ENCODE assay signal across 15 cellular contexts in the genomic region with DNA sequence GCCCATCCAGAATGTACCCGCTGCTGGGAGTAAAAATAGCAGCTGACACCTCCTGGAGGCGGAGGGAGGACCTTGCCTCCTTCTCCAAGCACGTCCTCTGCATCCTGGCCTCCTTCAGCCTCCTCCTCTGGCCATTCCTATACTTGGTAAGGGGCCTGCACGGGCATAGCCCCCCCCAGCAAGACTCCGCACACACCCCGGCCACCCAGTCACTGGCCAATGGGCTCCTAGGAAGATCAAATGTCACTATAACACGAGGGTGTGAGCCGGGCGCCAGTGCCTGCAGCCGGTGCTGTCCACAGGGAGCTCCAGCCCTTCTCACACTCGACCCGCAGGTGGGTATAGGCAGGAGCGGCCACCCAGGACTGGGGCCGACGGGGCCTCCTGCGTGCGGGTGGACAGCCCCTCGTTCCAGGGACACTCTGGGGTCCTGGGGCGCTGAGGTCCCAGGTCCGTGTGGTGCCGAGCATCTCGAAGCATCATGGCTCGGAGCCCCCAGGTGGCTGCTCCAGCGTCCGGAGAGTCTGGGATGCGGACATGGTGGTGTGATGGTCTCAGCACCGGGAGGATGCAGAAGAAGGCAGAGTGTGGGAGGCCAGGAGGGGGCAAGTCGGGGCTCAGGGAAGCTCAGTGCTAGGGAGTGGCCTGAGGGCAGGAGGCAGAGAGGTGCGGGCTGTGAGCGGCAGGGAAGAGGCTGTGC. TPM values are rescaled to one million over a fixed set of nuclear protein-coding genes. Genes with fewer than 3 reads are reported as not detected.
DNase-seq lines count a peak whose midpoint lies in the region; ATAC-seq and TF ChIP-seq lines count a peak whose summit lies in the region.
"Had no signal": no experiment of that assay in that cellular context is flagged by ENCODE, and none has a peak within 500 bp of the region (broad histone marks: within the 10 kb centered on the region; RNA-seq: fewer than 3 reads in every experiment).

A gene (plus strand): TSS at position 276 of the 700 bp plus-strand sequence. CDS start 3,172 bp downstream, outside the sequence.

- H3K9ac ChIP-seq in Karpas-422 (ENCODE audit: low read length): no peak within 1 kb of the TSS

- CTCF ChIA-PET in RWPE1 (lab: Yijun Ruan, JAX): interaction anchor here (0.6 to 1.7 kb wide), 4 partner anchors 16 to 345 kb away, joined by 4 to 25 read pairs (median 5); no protein-coding TSS in a partner anchor

- H3K79me2 ChIP-seq in Karpas-422 (ENCODE audit: low read length): no peaks in the 10 kb centered on the region

- no peak within 1 kb of the TSS for H3K4me2 ChIP-seq in Karpas-422 (ENCODE audit: low read depth, low read length, poor library complexity, severe bottlenecking)

- H3K27me3 ChIP-seq in right atrium auricular region (no peaks in the 10 kb centered on the region), gastrocnemius medialis (no peaks in the 10 kb centered on the region), Karpas-422 (ENCODE audit: low read length) (no peaks in the 10 kb centered on the region)
- H3K27me3 ChIP-seq: dorsolateral prefrontal cortex, MG63, sigmoid colon had no signal

- peak; percentile 47 to 83 for TF ChIP-seq POLR2A in gastrocnemius medialis (IDR thresholded peaks at IDR 0.05)

- H3K9me3 ChIP-seq in right atrium auricular region (no peaks in the 10 kb centered on the region), gastrocnemius medialis (no peaks in the 10 kb centered on the region), Karpas-422 (ENCODE audit: low read length) (no peaks in the 10 kb centered on the region)
- H3K9me3 ChIP-seq: MG63, sigmoid colon, stomach had no signal

- TF ChIP-seq CTCF in RWPE1 (conservative IDR thresholded peaks at IDR 0.05; ENCODE audit: low read depth) (no peak), right atrium auricular region (IDR thresholded peaks at IDR 0.05) (no peak), gastrocnemius medialis (IDR thresholded peaks at IDR 0.05 in 4 of 5, conservative IDR thresholded peaks at IDR 0.05 in 1 of 5) (peak in 1 of 5 experiments; percentile 23)

- in situ Hi-C loops in gastrocnemius medialis (cut with MboI; ENCODE audit: low sequenced_read_pairs in 4 of 4): no loop called here

- intact Hi-C loops in gastrocnemius medialis (cut with DNase I; ENCODE audit: low total_unique reads): loop anchor here (2.0 kb wide), 1 partner anchor 81 kb away; a partner anchor contains a TSS

- H4K20me1 ChIP-seq in Karpas-422 (ENCODE audit: insufficient read depth, low read depth, low read length): no peaks in the 10 kb centered on the region

- POLR2A ChIA-PET in RWPE1 (lab: Yijun Ruan, JAX; ENCODE audit: low non-redundant PET): no interaction called here

- DNase-seq in GM03348 (ENCODE audit: low spot score) (peak; percentile 23), RWPE1 (ENCODE audit: low spot score) (no peak), right atrium auricular region (ENCODE audit: low spot score) (no peak), gastrocnemius medialis (peak; percentile 72 to 90), Karpas-422 (no peak), NCI-H2081 (lab: John Stamatoyannopoulos, UW) (no peak)
- DNase-seq in activated CD4-positive, alpha-beta T cell treated with anti-CD3 and anti-CD28 coated beads for 48 hours: no peak
- DNase-seq: anterior cingulate cortex; CD8-positive, alpha-beta memory T cell; dorsolateral prefrontal cortex; GDM1; MG63; sigmoid colon; stomach had no signal

- ATAC-seq in gastrocnemius medialis (peak; percentile 59 to 69), HG02798 (IDR thresholded peaks at IDR 0.05; ENCODE audit: poor library complexity, unreplicated experiment) (no peak)

- H3K4me1 ChIP-seq in right atrium auricular region (peaks cover 0 to 59% of the 10 kb centered on the region in 2 donors), gastrocnemius medialis (peaks cover 58 to 79% of the 10 kb centered on the region in 2 donors), Karpas-422 (ENCODE audit: low read length) (no peaks in the 10 kb centered on the region)
- H3K4me1 ChIP-seq: sigmoid colon had no signal

- H3K4me3 ChIP-seq in right atrium auricular region (peak within 1 kb of the TSS in 1 of 2 donors; percentile 4), gastrocnemius medialis (peak within 1 kb of the TSS in 3 of 4 donors; percentile 42 to 56 (median 53)), Karpas-422 (ENCODE audit: low read length) (no peak within 1 kb of the TSS)
- H3K4me3 ChIP-seq: dorsolateral prefrontal cortex, MG63, sigmoid colon, stomach had no signal

- H3K36me3 ChIP-seq in right atrium auricular region (no peaks in the 10 kb centered on the region), gastrocnemius medialis (no peaks in the 10 kb centered on the region), Karpas-422 (ENCODE audit: insufficient read depth, low read length) (no peaks in the 10 kb centered on the region)
- H3K36me3 ChIP-seq: MG63, sigmoid colon, stomach had no signal

- no peaks in the 10 kb centered on the region for H3K9me2 ChIP-seq in Karpas-422 (replicated peaks; ENCODE audit: insufficient read depth, low read length)

- peak within 1 kb of the TSS; percentile 76 for H3K27ac ChIP-seq in RWPE1
- peak within 1 kb of the TSS; percentile 68 to 77 for H3K27ac ChIP-seq in right atrium auricular region
- peak within 1 kb of the TSS; percentile 88 to 99 (median 93) for H3K27ac ChIP-seq in gastrocnemius medialis
- H3K27ac ChIP-seq in Karpas-422 (ENCODE audit: low read length): no peak within 1 kb of the TSS
- H3K27ac ChIP-seq: dorsolateral prefrontal cortex had no signal

- no peak within 1 kb of the TSS for H2AFZ ChIP-seq in Karpas-422 (ENCODE audit: low read length)

RNA-seq across cellular contexts. Expression of the gene that starts here (rescaled TPM):
- total RNA-seq in right atrium auricular region: 10 to 100 TPM; 12.8 to 16.4 TPM
- total RNA-seq in gastrocnemius medialis: 1,000 to 10,000 TPM; 1,260 to 3,441 (median 1,835) TPM
- 0.25 TPM in 1 of 2 replicates, not detected in the other for total RNA-seq in Karpas-422 (2014; rRNA removed; shearing (Covaris generic); ENCODE audit: low replicate concordance)

Comparison
In these comparisons a context has a peak if more than half of its experiments do, and no peak if none do; other contexts are left out.
1. RNA of the gene that starts here (total RNA-seq): 1,260 to 3,441 TPM in gastrocnemius medialis; 12.8 to 16.4 TPM in right atrium auricular region and 0.25 TPM in Karpas-422; every median in the first group is over 10 times any median in the second.
2. DNase-seq: peak in GM03348 (single experiment) and gastrocnemius medialis (2 of 2); none in RWPE1 (single experiment), right atrium auricular region (single experiment), Karpas-422 (single experiment), NCI-H2081 (0 of 2) and activated CD4-positive, alpha-beta T cell treated with anti-CD3 and anti-CD28 coated beads for 48 hours (single experiment).